8 cellular contexts compared by ENCODE assay signal in the genomic region with DNA sequence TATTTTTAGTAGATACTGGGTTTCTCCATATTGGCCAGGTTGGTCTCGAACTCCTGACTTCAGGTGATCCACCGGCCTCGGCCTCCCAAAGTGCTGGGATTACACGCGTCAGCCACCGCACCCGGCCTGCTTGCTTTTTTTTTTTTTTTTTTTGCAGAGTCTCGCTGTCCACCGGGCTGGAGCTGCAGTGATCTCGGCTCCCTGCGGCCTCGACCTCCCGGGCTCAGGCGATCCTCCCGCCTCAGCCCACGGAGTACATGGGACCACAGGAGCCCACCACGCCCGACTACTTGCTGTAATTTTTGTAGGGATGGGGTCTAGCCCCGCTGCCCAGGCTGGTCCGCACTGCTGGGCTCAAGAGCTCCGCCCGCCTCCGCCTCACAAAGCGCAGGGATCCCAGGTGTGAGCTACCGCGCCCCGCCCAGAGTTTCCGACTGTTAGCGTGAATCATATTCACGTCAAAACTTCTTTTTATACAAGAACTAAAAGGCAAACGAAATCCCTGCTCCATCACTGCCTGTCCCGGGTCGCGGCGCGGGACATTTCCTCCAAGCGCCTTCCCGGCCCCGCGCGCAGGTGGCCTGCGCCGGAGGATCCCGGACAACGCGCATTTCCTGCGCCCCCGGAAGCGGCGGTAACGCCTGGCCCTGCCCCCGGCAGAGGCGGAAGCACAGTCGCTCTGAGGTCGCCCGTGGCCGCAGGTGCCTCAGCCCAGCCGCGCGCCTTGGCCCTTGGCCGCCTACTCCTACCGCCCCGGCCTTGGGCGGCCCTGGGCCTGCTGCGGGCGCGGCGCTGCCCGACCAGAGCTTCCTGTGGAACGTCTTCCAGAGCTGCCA. TPM values are rescaled to one million over a fixed set of nuclear protein-coding genes. Genes with fewer than 3 reads are reported as not detected.
A peak's percentile ranks its signal among the peaks of the same experiment; 100 is the strongest.
DNase-seq lines count a peak whose midpoint lies in the region; ATAC-seq and TF ChIP-seq lines count a peak whose summit lies in the region.
"Not testable (repeated sequence)": the region's sequence is repeated elsewhere in the genome, so short reads cannot be mapped to it uniquely, and the experiment has no call there.

No MANE protein-coding gene starts in this region.

- intact Hi-C loops in A673 (cut with micrococcal nuclease; ENCODE audit: unreplicated experiment); activated CD4-positive, alpha-beta memory T cell treated with anti-CD3 and anti-CD28 coated beads for 36 hours (cut with micrococcal nuclease); left colon (cut with DNase I, micrococcal nuclease): not testable (repeated sequence)

- H3K36me3 ChIP-seq in A673 (ENCODE audit: insufficient read depth, low read length, poor library complexity, severe bottlenecking); HUES48 (ENCODE audit: control insufficient read depth, insufficient read depth, low read length); skeletal muscle tissue (ENCODE audit: control insufficient read depth in 3 of 3, insufficient read depth in 3 of 3, low read length in 3 of 3): not testable (repeated sequence)

- H3K27me3 ChIP-seq in A673 (replicated peaks; ENCODE audit: insufficient read depth, low read depth, low read length, poor library complexity); HUES48 (ENCODE audit: control insufficient read depth, insufficient read depth, low read length); skeletal muscle tissue (ENCODE audit: control insufficient read depth in 3 of 3, insufficient read depth in 3 of 3, low read length in 3 of 3): not testable (repeated sequence)

- not testable (repeated sequence) for H3K9me3 ChIP-seq in A673 (ENCODE audit: low read depth, low read length, poor library complexity, severe bottlenecking); HUES48 (ENCODE audit: control insufficient read depth, insufficient read depth, low read length); skeletal muscle tissue (ENCODE audit: control insufficient read depth in 3 of 3, low read length in 3 of 3)

- not testable (repeated sequence) for DNase-seq in A673 (ENCODE audit: low spot score)
- peak; percentile 51 for DNase-seq in activated CD4-positive, alpha-beta memory T cell treated with anti-CD3 and anti-CD28 coated beads for 36 hours
- DNase-seq in central memory CD8-positive, alpha-beta T cell (ENCODE audit: low spot score in 2 of 2): peak in 1 of 2 donors; percentile 35
- DNase-seq in left colon: peak in 1 of 2 donors; percentile 68

- H3K4me3 Mint-ChIP-seq in activated CD4-positive, alpha-beta memory T cell treated with anti-CD3 and anti-CD28 coated beads for 36 hours: not testable (repeated sequence)
- H3K4me3 Mint-ChIP-seq in central memory CD8-positive, alpha-beta T cell: peak overlapping the region; percentile 50

- CTCF ChIA-PET in A673 (lab: Charles Lee); activated CD4-positive, alpha-beta memory T cell treated with anti-CD3 and anti-CD28 coated beads for 36 hours (lab: Charles Lee): not testable (repeated sequence)

- BruUV-seq in A673 (replicated peaks; lab: Mats Ljungman, UMichigan): not testable (repeated sequence)

- H3K4me3 ChIP-seq in A673 (ENCODE audit: low read depth, low read length, poor library complexity, severe bottlenecking) (peak overlapping the region; percentile 39), HUES48 (ENCODE audit: low read depth, low read length) (peak overlapping the region; percentile 47; the same call in 1 of the 2 replicates), skeletal muscle tissue (ENCODE audit: low read length in 3 of 3) (peak overlapping the region in 2 of 3 donors; percentile 58 to 62)

- H3K27me3 Mint-ChIP-seq in activated CD4-positive, alpha-beta memory T cell treated with anti-CD3 and anti-CD28 coated beads for 36 hours; central memory CD8-positive, alpha-beta T cell: not testable (repeated sequence)

- not testable (repeated sequence) for H3K4me1 ChIP-seq in A673 (ENCODE audit: insufficient read depth, low read length, poor library complexity, severe bottlenecking); HUES48 (ENCODE audit: control insufficient read depth, insufficient read depth, low read length); skeletal muscle tissue (ENCODE audit: control insufficient read depth in 3 of 3, insufficient read depth in 3 of 3, low read length in 3 of 3)

- not testable (repeated sequence) for TF ChIP-seq CTCF in A673 (conservative IDR thresholded peaks at IDR 0.05; ENCODE audit: low read depth, low read length)

- peak; percentile 95 for ATAC-seq in GM19035 (IDR thresholded peaks at IDR 0.05; ENCODE audit: unreplicated experiment)
- ATAC-seq in HG02678 (IDR thresholded peaks at IDR 0.05; ENCODE audit: unreplicated experiment): peak; percentile 93
- ATAC-seq in central memory CD8-positive, alpha-beta T cell (replicated peaks; ENCODE audit: extremely low read depth, poor library complexity, severe bottlenecking): peak; percentile 94
- ATAC-seq in left colon: peak; percentile 94

- POLR2A ChIA-PET in A673 (lab: Charles Lee; ENCODE audit: low non-redundant PET); activated CD4-positive, alpha-beta memory T cell treated with anti-CD3 and anti-CD28 coated beads for 36 hours (lab: Charles Lee): not testable (repeated sequence)

- not testable (repeated sequence) for H3K27ac Mint-ChIP-seq in activated CD4-positive, alpha-beta memory T cell treated with anti-CD3 and anti-CD28 coated beads for 36 hours; central memory CD8-positive, alpha-beta T cell (ENCODE audit: low read depth)

- H3K36me3 Mint-ChIP-seq in activated CD4-positive, alpha-beta memory T cell treated with anti-CD3 and anti-CD28 coated beads for 36 hours; central memory CD8-positive, alpha-beta T cell (ENCODE audit: insufficient read depth): not testable (repeated sequence)

- peaks cover 16% of the 10 kb centered on the region for H3K4me1 Mint-ChIP-seq in activated CD4-positive, alpha-beta memory T cell treated with anti-CD3 and anti-CD28 coated beads for 36 hours (ENCODE audit: low read depth)
- not testable (repeated sequence) for H3K4me1 Mint-ChIP-seq in central memory CD8-positive, alpha-beta T cell

- H3K27ac ChIP-seq in A673 (ENCODE audit: low read depth, low read length, poor library complexity, severe bottlenecking); HUES48 (ENCODE audit: low read depth, low read length); skeletal muscle tissue (ENCODE audit: low read depth, low read length): not testable (repeated sequence)

- H3K9ac ChIP-seq in HUES48 (ENCODE audit: low read depth, low read length): not testable (repeated sequence)
- peak overlapping the region in 1 of 3 donors; percentile 40 for H3K9ac ChIP-seq in skeletal muscle tissue (ENCODE audit: low read depth in 1 of 3, low read length in 3 of 3)

- H3K9me3 Mint-ChIP-seq in activated CD4-positive, alpha-beta memory T cell treated with anti-CD3 and anti-CD28 coated beads for 36 hours; central memory CD8-positive, alpha-beta T cell: not testable (repeated sequence)

RNA-seq across cellular contexts. Expression of a gene that starts 50.9 kb away (rescaled TPM):
- total RNA-seq in A673 (2021) (0.50 TPM in 1 of 2 replicates, not detected in the other), left colon (10 to 100 TPM; 20.5 to 27.4 TPM), skeletal muscle tissue (20.4 TPM)
- total RNA-seq in activated CD4-positive, alpha-beta memory T cell treated with anti-CD3 and anti-CD28 coated beads for 36 hours: under 1 TPM; 0.48 to 0.59 TPM

Comparison
In these comparisons a context has a peak if more than half of its experiments do, and no peak if none do; other contexts are left out.
1. RNA of a gene that starts 50.9 kb away (total RNA-seq): 20.5 to 27.4 TPM in left colon and 20.4 TPM in skeletal muscle tissue (single experiment); 0.48 to 0.59 TPM in activated CD4-positive, alpha-beta memory T cell treated with anti-CD3 and anti-CD28 coated beads for 36 hours and 0.50 TPM in A673; every median in the first group is over 10 times any median in the second.
2. Peak in every context shown above with its lines, with median percentiles within 50 percentile points of each other: H3K4me3 ChIP-seq and ATAC-seq.